17 cellular contexts compared by ENCODE assay signal in the genomic region with DNA sequence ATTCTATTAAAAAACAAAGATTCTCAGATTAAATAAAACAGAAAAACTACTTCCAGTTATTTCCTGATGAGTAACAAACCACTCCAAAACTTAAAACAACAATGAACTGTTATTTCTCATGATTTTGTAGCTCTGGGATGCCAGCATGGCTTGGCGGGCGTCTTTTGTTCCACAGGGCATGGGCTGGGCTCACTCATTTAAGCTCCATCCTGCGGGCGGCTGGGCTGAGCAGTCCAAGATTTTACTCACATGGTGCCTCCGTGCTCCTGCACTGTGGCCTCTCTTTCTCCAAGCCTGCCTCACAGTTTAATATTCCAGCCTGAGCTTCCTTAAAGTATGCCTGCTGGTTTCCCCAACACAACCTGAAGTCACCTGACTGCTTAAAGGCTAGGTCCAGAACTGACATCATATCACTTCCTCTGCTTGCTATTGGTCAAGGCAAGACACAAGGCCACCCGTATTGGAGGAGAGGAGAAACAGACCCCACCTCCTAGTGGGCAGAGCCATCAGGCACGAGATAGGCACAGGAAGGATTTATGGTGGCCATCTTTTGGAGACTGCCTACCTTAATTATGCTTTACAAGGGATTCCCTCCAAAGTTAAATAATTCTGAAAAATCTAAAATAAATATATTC. TPM values are rescaled to one million over a fixed set of nuclear protein-coding genes. Genes with fewer than 3 reads are reported as not detected.
A peak's percentile ranks its signal among the peaks of the same experiment; 100 is the strongest.
DNase-seq lines count a peak whose midpoint lies in the region; ATAC-seq and TF ChIP-seq lines count a peak whose summit lies in the region.
"Had no signal": no experiment of that assay in that cellular context is flagged by ENCODE, and none has a peak within 500 bp of the region (broad histone marks: within the 10 kb centered on the region; RNA-seq: fewer than 3 reads in every experiment).

No MANE protein-coding gene starts in this region.

- H3K4me1 Mint-ChIP-seq in CD4-positive, alpha-beta T cell (ENCODE audit: low read depth) = no peaks in the 10 kb centered on the region
- H3K4me1 Mint-ChIP-seq: activated CD8-positive, alpha-beta memory T cell treated with anti-CD3 and anti-CD28 coated beads, Interleukin-2, amount 10 ng/mL, durations not matched to agents 7 days and 5 days had no signal

- intact Hi-C loops in esophagus muscularis mucosa (cut with DNase I) = no loop called here
- intact Hi-C loops in CD4-positive, alpha-beta T cell (cut with DNase I, micrococcal nuclease) = no loop called here

- no peaks in the 10 kb centered on the region for H3K36me3 ChIP-seq in esophagus muscularis mucosa
- H3K36me3 ChIP-seq: esophagus squamous epithelium, upper lobe of right lung had no signal

- H3K27ac Mint-ChIP-seq in CD4-positive, alpha-beta T cell = no peak overlapping the region
- H3K27ac Mint-ChIP-seq: activated CD8-positive, alpha-beta memory T cell treated with anti-CD3 and anti-CD28 coated beads, Interleukin-2, amount 10 ng/mL, durations not matched to agents 7 days and 5 days; activated naive CD4-positive, alpha-beta T cell treated with anti-CD3 and anti-CD28 coated beads, Interleukin-2, amount 50 U/mL, for 72 hours had no signal

- H3K36me3 Mint-ChIP-seq in CD4-positive, alpha-beta T cell (ENCODE audit: low read depth) = no peaks in the 10 kb centered on the region
- H3K36me3 Mint-ChIP-seq: activated CD8-positive, alpha-beta memory T cell treated with anti-CD3 and anti-CD28 coated beads, Interleukin-2, amount 10 ng/mL, durations not matched to agents 7 days and 5 days; activated naive CD4-positive, alpha-beta T cell treated with anti-CD3 and anti-CD28 coated beads, Interleukin-2, amount 50 U/mL, for 72 hours had no signal

- no peak for TF ChIP-seq EP300 in esophagus muscularis mucosa (IDR thresholded peaks at IDR 0.05)

- no peak overlapping the region for H3K4me3 ChIP-seq in esophagus muscularis mucosa
- H3K4me3 ChIP-seq: esophagus squamous epithelium, upper lobe of right lung had no signal

- no peaks in the 10 kb centered on the region for H3K27me3 Mint-ChIP-seq in CD4-positive, alpha-beta T cell

- CTCF ChIA-PET in CD4-positive, alpha-beta T cell (lab: Charles Lee) = interaction anchor here (1.1 kb wide), 1 partner anchor 57 kb away, joined by 3 read pairs; no protein-coding TSS in a partner anchor

- DNase-seq in DMS53 (lab: John Stamatoyannopoulos, UW) (peak; percentile 52), DMS53 treated with DMSO at 0.1 percent for 48 hours (lab: John Stamatoyannopoulos, UW; ENCODE audit: unreplicated experiment) (no peak), HT1080 (ENCODE audit: low read depth) (peak; percentile 75), iPS-NIHi7 (ENCODE audit: extremely low spot score) (peak; percentile 41), COLO829 (ENCODE audit: low spot score) (no peak), esophagus muscularis mucosa (ENCODE audit: extremely low spot score) (no peak)
- no peak for DNase-seq in CD4-positive, alpha-beta T cell
- DNase-seq: activated CD8-positive, alpha-beta memory T cell treated with anti-CD3 and anti-CD28 coated beads, Interleukin-2, amount 10 ng/mL, durations not matched to agents 7 days and 5 days; esophagus squamous epithelium; GOT3; IMR-90; midbrain; RPMI8226; upper lobe of right lung had no signal

- ATAC-seq in SK-N-SH treated with all-trans-retinoic acid at 6 μM for 48 hours = peak; percentile 25; the same call in 1 of the 3 replicates
- no peak for ATAC-seq in CD4-positive, alpha-beta T cell (ENCODE audit: poor library complexity)
- ATAC-seq: activated CD8-positive, alpha-beta memory T cell treated with anti-CD3 and anti-CD28 coated beads, Interleukin-2, amount 10 ng/mL, durations not matched to agents 7 days and 5 days; upper lobe of right lung had no signal

- no peak overlapping the region for H3K4me3 Mint-ChIP-seq in CD4-positive, alpha-beta T cell
- H3K4me3 Mint-ChIP-seq: activated CD8-positive, alpha-beta memory T cell treated with anti-CD3 and anti-CD28 coated beads, Interleukin-2, amount 10 ng/mL, durations not matched to agents 7 days and 5 days had no signal

- no peaks in the 10 kb centered on the region for H3K9me3 ChIP-seq in esophagus muscularis mucosa
- no peaks in the 10 kb centered on the region for H3K9me3 ChIP-seq in CD4-positive, alpha-beta T cell (ENCODE audit: control insufficient read depth, low read length)
- H3K9me3 ChIP-seq: esophagus squamous epithelium, upper lobe of right lung had no signal

- H3K9me3 Mint-ChIP-seq in CD4-positive, alpha-beta T cell = no peaks in the 10 kb centered on the region
- H3K9me3 Mint-ChIP-seq: activated naive CD4-positive, alpha-beta T cell treated with anti-CD3 and anti-CD28 coated beads, Interleukin-2, amount 50 U/mL, for 72 hours had no signal

- no peaks in the 10 kb centered on the region for H3K4me1 ChIP-seq in esophagus muscularis mucosa
- H3K4me1 ChIP-seq: esophagus squamous epithelium, upper lobe of right lung had no signal

- no peak for TF ChIP-seq POLR2A in esophagus muscularis mucosa (IDR thresholded peaks at IDR 0.05; ENCODE audit: low read depth)

- peaks cover 0 to 20% (median 0%) of the 10 kb centered on the region in 4 donors for H3K27me3 ChIP-seq in esophagus muscularis mucosa
- no peaks in the 10 kb centered on the region for H3K27me3 ChIP-seq in CD4-positive, alpha-beta T cell (ENCODE audit: control insufficient read depth, insufficient read depth, low read length)

- TF ChIP-seq CTCF in esophagus muscularis mucosa (IDR thresholded peaks at IDR 0.05) = no peak
- no peak for TF ChIP-seq CTCF in CD4-positive, alpha-beta T cell (IDR thresholded peaks at IDR 0.05)

- no peak overlapping the region for H3K27ac ChIP-seq in esophagus muscularis mucosa (replicated peaks in 1 of 4)
- H3K27ac ChIP-seq in CD4-positive, alpha-beta T cell (ENCODE audit: low read depth, low read length) = no peak overlapping the region
- H3K27ac ChIP-seq: 22Rv1, esophagus squamous epithelium, upper lobe of right lung had no signal

- POLR2A ChIA-PET in CD4-positive, alpha-beta T cell (lab: Charles Lee) = interaction anchor here (1.5 kb wide), 1 partner anchor 40 kb away, joined by 7 read pairs; no protein-coding TSS in a partner anchor

- WGBS in esophagus muscularis mucosa = 90% methylated on average over 7 of the region's 7 CpGs

TF ChIP-seq in SK-N-SH treated with all-trans-retinoic acid at 6 μM for 48 hours, 23 proteins besides CTCF, POLR2A, EP300 and RAD21 (continues in another document):
- TF ChIP-seq ZNF70 (CRISPR knock-in tag; IDR thresholded peaks at IDR 0.05) (no peak), BACH2 (CRISPR knock-in tag; IDR thresholded peaks at IDR 0.05; ENCODE audit: borderline replicate concordance) (no peak), ZNF8 (CRISPR knock-in tag; IDR thresholded peaks at IDR 0.05) (no peak), ZFP3 (CRISPR knock-in tag; IDR thresholded peaks at IDR 0.05) (no peak), TOX (CRISPR knock-in tag; IDR thresholded peaks at IDR 0.05; ENCODE audit: borderline replicate concordance) (no peak), ESRRG (CRISPR knock-in tag; IDR thresholded peaks at IDR 0.05) (no peak), OSR1 (CRISPR knock-in tag; IDR thresholded peaks at IDR 0.05) (no peak), CSDC2 (CRISPR knock-in tag; IDR thresholded peaks at IDR 0.05) (no peak), TCF4 (CRISPR knock-in tag; IDR thresholded peaks at IDR 0.05; ENCODE audit: borderline replicate concordance) (no peak), PPARA (CRISPR knock-in tag; IDR thresholded peaks at IDR 0.05; ENCODE audit: borderline replicate concordance) (no peak)
- TF ChIP-seq, protein P1, sequence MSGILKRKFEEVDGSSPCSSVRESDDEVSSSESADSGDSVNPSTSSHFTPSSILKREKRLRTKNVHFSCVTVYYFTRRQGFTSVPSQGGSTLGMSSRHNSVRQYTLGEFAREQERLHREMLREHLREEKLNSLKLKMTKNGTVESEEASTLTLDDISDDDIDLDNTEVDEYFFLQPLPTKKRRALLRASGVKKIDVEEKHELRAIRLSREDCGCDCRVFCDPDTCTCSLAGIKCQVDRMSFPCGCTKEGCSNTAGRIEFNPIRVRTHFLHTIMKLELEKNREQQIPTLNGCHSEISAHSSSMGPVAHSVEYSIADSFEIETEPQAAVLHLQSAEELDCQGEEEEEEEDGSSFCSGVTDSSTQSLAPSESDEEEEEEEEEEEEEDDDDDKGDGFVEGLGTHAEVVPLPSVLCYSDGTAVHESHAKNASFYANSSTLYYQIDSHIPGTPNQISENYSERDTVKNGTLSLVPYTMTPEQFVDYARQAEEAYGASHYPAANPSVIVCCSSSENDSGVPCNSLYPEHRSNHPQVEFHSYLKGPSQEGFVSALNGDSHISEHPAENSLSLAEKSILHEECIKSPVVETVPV (CRISPR knock-in tag; IDR thresholded peaks at IDR 0.05) = no peak
- TF ChIP-seq, protein P2, sequence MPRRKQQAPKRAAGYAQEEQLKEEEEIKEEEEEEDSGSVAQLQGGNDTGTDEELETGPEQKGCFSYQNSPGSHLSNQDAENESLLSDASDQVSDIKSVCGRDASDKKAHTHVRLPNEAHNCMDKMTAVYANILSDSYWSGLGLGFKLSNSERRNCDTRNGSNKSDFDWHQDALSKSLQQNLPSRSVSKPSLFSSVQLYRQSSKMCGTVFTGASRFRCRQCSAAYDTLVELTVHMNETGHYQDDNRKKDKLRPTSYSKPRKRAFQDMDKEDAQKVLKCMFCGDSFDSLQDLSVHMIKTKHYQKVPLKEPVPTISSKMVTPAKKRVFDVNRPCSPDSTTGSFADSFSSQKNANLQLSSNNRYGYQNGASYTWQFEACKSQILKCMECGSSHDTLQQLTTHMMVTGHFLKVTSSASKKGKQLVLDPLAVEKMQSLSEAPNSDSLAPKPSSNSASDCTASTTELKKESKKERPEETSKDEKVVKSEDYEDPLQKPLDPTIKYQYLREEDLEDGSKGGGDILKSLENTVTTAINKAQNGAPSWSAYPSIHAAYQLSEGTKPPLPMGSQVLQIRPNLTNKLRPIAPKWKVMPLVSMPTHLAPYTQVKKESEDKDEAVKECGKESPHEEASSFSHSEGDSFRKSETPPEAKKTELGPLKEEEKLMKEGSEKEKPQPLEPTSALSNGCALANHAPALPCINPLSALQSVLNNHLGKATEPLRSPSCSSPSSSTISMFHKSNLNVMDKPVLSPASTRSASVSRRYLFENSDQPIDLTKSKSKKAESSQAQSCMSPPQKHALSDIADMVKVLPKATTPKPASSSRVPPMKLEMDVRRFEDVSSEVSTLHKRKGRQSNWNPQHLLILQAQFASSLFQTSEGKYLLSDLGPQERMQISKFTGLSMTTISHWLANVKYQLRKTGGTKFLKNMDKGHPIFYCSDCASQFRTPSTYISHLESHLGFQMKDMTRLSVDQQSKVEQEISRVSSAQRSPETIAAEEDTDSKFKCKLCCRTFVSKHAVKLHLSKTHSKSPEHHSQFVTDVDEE (CRISPR knock-in tag; IDR thresholded peaks at IDR 0.05) = no peak

RNA-seq across cellular contexts. Expression of a gene that starts 41.6 kb away (rescaled TPM):
- 11.1 and 28.5 TPM in 2 replicates for total RNA-seq in HT1080 (2014; rRNA removed; shearing (Covaris generic))
- polyA plus RNA-seq in HT1080 (2015; cell fraction: cytosol; rRNA removed) = 7.3 and 8.5 TPM in 2 replicates
- 11.9 and 13.2 TPM in 2 replicates for polyA plus RNA-seq in HT1080 (2015; cell fraction: nucleus; rRNA removed)
- 1 to 10 TPM; 8.7 to 9.9 (median 9.4) TPM for total RNA-seq in esophagus muscularis mucosa
- total RNA-seq in CD4-positive, alpha-beta T cell = 10 to 100 TPM; 47.7 to 50.8 TPM

Comparison
In these comparisons a context has a peak if more than half of its experiments do, and no peak if none do; other contexts are left out.
1. DNase-seq: peak in DMS53 (single experiment), HT1080 (single experiment) and iPS-NIHi7 (single experiment); none in DMS53 treated with DMSO at 0.1 percent for 48 hours (single experiment), COLO829 (single experiment), esophagus muscularis mucosa (single experiment) and CD4-positive, alpha-beta T cell (0 of 10).